ENCODE assay signal across 23 cellular contexts in the genomic region with DNA sequence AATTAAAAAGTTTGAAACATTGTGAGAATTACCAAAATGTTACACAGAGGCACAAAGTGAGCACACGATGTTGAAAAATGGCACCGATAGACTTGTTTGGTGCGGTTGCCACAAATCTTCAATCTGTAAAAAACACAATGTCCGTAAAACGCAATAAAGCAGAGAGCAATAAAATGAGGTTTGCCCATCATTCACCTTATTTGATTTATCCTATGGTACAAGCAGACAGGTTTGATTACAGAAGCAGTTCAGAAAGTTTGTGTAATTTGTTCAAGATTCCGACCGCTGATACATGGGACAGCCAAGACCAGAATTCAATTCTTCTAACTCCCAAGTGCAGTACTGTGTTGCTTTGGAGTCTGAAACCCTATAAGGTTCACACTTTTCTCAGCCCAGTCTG.
"Had no signal": no experiment of that assay in that cellular context is flagged by ENCODE, and none has a peak within 500 bp of the region (broad histone marks: within the 10 kb centered on the region; RNA-seq: fewer than 3 reads in every experiment).

No MANE protein-coding gene starts in this region.

- DNase-seq: activated CD4-positive, alpha-beta memory T cell treated with anti-CD3 and anti-CD28 coated beads, Interleukin-2, amount 10 ng/mL, durations not matched to agents 7 days and 5 days; activated CD4-positive, alpha-beta T cell treated with anti-CD3 and anti-CD28 coated beads for 48 hours; activated CD4-positive, CD25-positive, alpha-beta regulatory T cell; activated gamma-delta T cell; activated naive CD4-positive, alpha-beta T cell treated with Interleukin-2 at 50 U/mL for 16 hours; adrenal gland; body of pancreas; NCI-H1105; NCI-H226; NCI-H446 treated with DMSO at 0.1 percent for 48 hours; NCI-H524; PC-3; Peyer's patch; RPMI8226; SHP77 treated with DMSO at 0.1 percent for 48 hours; SK-N-SH; T-helper 9 cell; WERI-Rb-1 had no signal

- H3K4me1 ChIP-seq: adrenal gland, body of pancreas, breast epithelium, SJSA1 had no signal

- H3K4me1 Mint-ChIP-seq: activated CD4-positive, alpha-beta memory T cell treated with anti-CD3 and anti-CD28 coated beads, Interleukin-2, amount 10 ng/mL, durations not matched to agents 7 days and 5 days had no signal

- H3K9me3 ChIP-seq: adrenal gland, body of pancreas, breast epithelium, Peyer's patch, SJSA1, SK-N-SH had no signal

- H3K9me2 ChIP-seq: SK-N-SH had no signal

- H3K27me3 ChIP-seq: adrenal gland, body of pancreas, breast epithelium, Peyer's patch, SJSA1 had no signal

- H3K27ac Mint-ChIP-seq: activated CD4-positive, alpha-beta memory T cell treated with anti-CD3 and anti-CD28 coated beads, Interleukin-2, amount 10 ng/mL, durations not matched to agents 7 days and 5 days; activated naive CD4-positive, alpha-beta T cell treated with anti-CD3 and anti-CD28 coated beads, Interleukin-2, amount 50 U/mL, for 24 hours; activated T-helper 2 cell treated with anti-CD3 and anti-CD28 coated beads, Interferon-gamma antibody, Interleukin-2, Interleukin-4, amounts not matched to agents 10 μg/mL and 5 μg/mL and 100 μg/mL, durations not matched to agents 14 hours and 24 hours and 36 hours had no signal

- H3K27ac ChIP-seq: adrenal gland, body of pancreas, breast epithelium, KMS-11, Peyer's patch, SJSA1, WERI-Rb-1 had no signal

- H3K4me3 Mint-ChIP-seq: activated CD4-positive, alpha-beta memory T cell treated with anti-CD3 and anti-CD28 coated beads, Interleukin-2, amount 10 ng/mL, durations not matched to agents 7 days and 5 days; activated naive CD4-positive, alpha-beta T cell treated with anti-CD3 and anti-CD28 coated beads, Interleukin-2, amount 50 U/mL, for 24 hours had no signal

- H3K9me3 Mint-ChIP-seq: activated CD4-positive, alpha-beta memory T cell treated with anti-CD3 and anti-CD28 coated beads, Interleukin-2, amount 10 ng/mL, durations not matched to agents 7 days and 5 days; activated naive CD4-positive, alpha-beta T cell treated with anti-CD3 and anti-CD28 coated beads, Interleukin-2, amount 50 U/mL, for 24 hours; activated T-helper 2 cell treated with anti-CD3 and anti-CD28 coated beads, Interferon-gamma antibody, Interleukin-2, Interleukin-4, amounts not matched to agents 10 μg/mL and 5 μg/mL and 100 μg/mL, durations not matched to agents 14 hours and 24 hours and 36 hours had no signal

- H3K27me3 Mint-ChIP-seq: activated CD4-positive, alpha-beta memory T cell treated with anti-CD3 and anti-CD28 coated beads, Interleukin-2, amount 10 ng/mL, durations not matched to agents 7 days and 5 days; activated naive CD4-positive, alpha-beta T cell treated with anti-CD3 and anti-CD28 coated beads, Interleukin-2, amount 50 U/mL, for 24 hours had no signal

- H3K4me3 ChIP-seq: adrenal gland, body of pancreas, breast epithelium, Peyer's patch, SJSA1 had no signal

- H3K4me2 ChIP-seq: KMS-11, SK-N-SH had no signal

- ATAC-seq: body of pancreas, PC-3 had no signal

- H3K36me3 ChIP-seq: adrenal gland, breast epithelium, Peyer's patch, SJSA1, WERI-Rb-1 had no signal

- H3K36me3 Mint-ChIP-seq: activated naive CD4-positive, alpha-beta T cell treated with anti-CD3 and anti-CD28 coated beads, Interleukin-2, amount 50 U/mL, for 24 hours had no signal
